ENCODE assay signal across 16 cellular contexts in the genomic region with DNA sequence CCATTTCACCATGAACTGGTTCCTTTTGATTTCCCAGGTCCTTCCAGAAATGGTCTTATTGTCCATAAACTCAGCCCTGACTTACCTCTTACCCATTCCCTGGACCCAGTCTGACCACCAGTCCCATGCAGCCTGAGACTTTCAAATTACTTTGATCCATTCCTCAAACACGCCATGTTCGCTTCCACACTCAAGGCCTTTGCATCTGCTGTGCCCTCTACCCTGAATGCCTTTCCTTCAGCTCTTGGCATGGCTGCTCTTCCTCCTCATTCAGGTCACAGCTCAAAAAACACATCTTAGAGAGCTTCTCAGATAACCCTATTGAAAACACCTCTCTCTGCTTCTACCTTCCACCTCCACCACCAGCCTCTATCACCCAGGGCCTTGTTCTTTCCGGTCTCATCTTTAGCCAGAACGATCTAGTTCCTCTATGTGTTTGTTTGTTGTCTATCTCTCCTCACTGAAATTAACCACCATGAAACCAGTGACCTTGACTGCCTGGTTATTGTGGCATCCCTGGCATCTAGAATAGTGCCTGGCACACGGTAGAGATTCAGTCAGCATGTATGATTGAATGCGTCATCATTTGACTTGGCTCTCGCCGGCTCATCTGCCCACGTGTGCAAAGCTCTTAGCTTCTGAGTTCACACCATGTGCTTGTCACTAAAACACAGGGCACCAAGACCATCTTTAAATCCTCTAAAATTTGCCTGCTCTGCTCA. TPM values are rescaled to one million over a fixed set of nuclear protein-coding genes. Genes with fewer than 3 reads are reported as not detected.
DNase-seq lines count a peak whose midpoint lies in the region; ATAC-seq, FAIRE-seq and TF ChIP-seq lines count a peak whose summit lies in the region.
"Had no signal": no experiment of that assay in that cellular context is flagged by ENCODE, and none has a peak within 500 bp of the region (broad histone marks: within the 10 kb centered on the region; RNA-seq: fewer than 3 reads in every experiment).

No MANE protein-coding gene starts in this region.

- H3K27ac ChIP-seq in skeletal muscle tissue (ENCODE audit: low read depth, low read length): peak overlapping the region; percentile 66
- H3K27ac ChIP-seq: upper lobe of left lung had no signal

- H3K4me3 Mint-ChIP-seq in T-cell: no peak overlapping the region
- H3K4me3 Mint-ChIP-seq: stimulated activated effector memory CD8-positive, alpha-beta T cell treated with anti-CD3 and anti-CD28 coated beads, Interleukin-12 subunit alpha, Interleukin-12 subunit beta, amount 100 ng/mL, for 72 hours had no signal

- H3K4me1 Mint-ChIP-seq in T-cell: peaks cover 0 to 2% (median 0%) of the 10 kb centered on the region in 3 donors
- H3K4me1 Mint-ChIP-seq: stimulated activated effector memory CD8-positive, alpha-beta T cell treated with anti-CD3 and anti-CD28 coated beads, Interleukin-12 subunit alpha, Interleukin-12 subunit beta, amount 100 ng/mL, for 72 hours had no signal

- FAIRE-seq in GM12891 (lab: Jason Lieb, UNC): peak; percentile 61

- no peaks in the 10 kb centered on the region for H3K36me3 ChIP-seq in skeletal muscle tissue (ENCODE audit: control insufficient read depth in 3 of 3, insufficient read depth in 3 of 3, low read length in 3 of 3)
- H3K36me3 ChIP-seq: upper lobe of left lung had no signal

- CTCF ChIA-PET in T-cell (lab: Charles Lee): no interaction called here

- peak overlapping the region in 1 of 3 donors; percentile 29 for H3K4me3 ChIP-seq in skeletal muscle tissue (ENCODE audit: low read length in 3 of 3)
- H3K4me3 ChIP-seq: upper lobe of left lung had no signal

- no peak overlapping the region for H3K27ac Mint-ChIP-seq in T-cell
- H3K27ac Mint-ChIP-seq: stimulated activated effector memory CD8-positive, alpha-beta T cell treated with anti-CD3 and anti-CD28 coated beads, Interleukin-12 subunit alpha, Interleukin-12 subunit beta, amount 100 ng/mL, for 72 hours had no signal

- no peak for DNase-seq in GM12891 (ENCODE audit: insufficient read length, low spot score)
- peak; percentile 64 for DNase-seq in cerebellum (ENCODE audit: low spot score)
- DNase-seq in kidney glomerular epithelial cell (lab: John Stamatoyannopoulos, UW): peak; percentile 49
- DNase-seq in stimulated activated naive CD4-positive, alpha-beta T cell treated with Interleukin-2 at 50 U/mL for 16 hours (lab: John Stamatoyannopoulos, UW): no peak
- no peak for DNase-seq in islet precursor cell
- DNase-seq in T-cell: no peak
- DNase-seq: activated gamma-delta T cell, aorta, NCI-H1694, NCI-H526, upper lobe of left lung had no signal

- POLR2A ChIA-PET in T-cell (lab: Charles Lee): no interaction called here

- H3K9me3 Mint-ChIP-seq in T-cell: no peaks in the 10 kb centered on the region
- H3K9me3 Mint-ChIP-seq: stimulated activated effector memory CD8-positive, alpha-beta T cell treated with anti-CD3 and anti-CD28 coated beads, Interleukin-12 subunit alpha, Interleukin-12 subunit beta, amount 100 ng/mL, for 72 hours had no signal

- no peak for TF ChIP-seq POLR2A in GM12891 (IDR thresholded peaks at IDR 0.05; ENCODE audit: low read depth, low read length)

- H3K9me3 ChIP-seq in skeletal muscle tissue (ENCODE audit: control insufficient read depth in 3 of 3, low read length in 3 of 3): no peaks in the 10 kb centered on the region
- H3K9me3 ChIP-seq: upper lobe of left lung had no signal

- H3K36me3 Mint-ChIP-seq in T-cell: no peaks in the 10 kb centered on the region
- H3K36me3 Mint-ChIP-seq: stimulated activated effector memory CD8-positive, alpha-beta T cell treated with anti-CD3 and anti-CD28 coated beads, Interleukin-12 subunit alpha, Interleukin-12 subunit beta, amount 100 ng/mL, for 72 hours had no signal

- H3K27me3 Mint-ChIP-seq in T-cell: no peaks in the 10 kb centered on the region

- no peaks in the 10 kb centered on the region for H3K27me3 ChIP-seq in skeletal muscle tissue (ENCODE audit: control insufficient read depth in 3 of 3, insufficient read depth in 3 of 3, low read length in 3 of 3)
- H3K27me3 ChIP-seq: upper lobe of left lung had no signal

- ATAC-seq in GM21447 (IDR thresholded peaks at IDR 0.05; ENCODE audit: unreplicated experiment) (no peak), T-cell (replicated peaks in 1 of 4) (no peak)
- ATAC-seq: stimulated activated effector memory CD8-positive, alpha-beta T cell treated with anti-CD3 and anti-CD28 coated beads, Interleukin-12 subunit alpha, Interleukin-12 subunit beta, amount 100 ng/mL, for 72 hours had no signal

- peaks cover 3 to 25% (median 22%) of the 10 kb centered on the region in 3 donors for H3K4me1 ChIP-seq in skeletal muscle tissue (ENCODE audit: control insufficient read depth in 3 of 3, insufficient read depth in 3 of 3, low read length in 3 of 3)

- peak overlapping the region in 1 of 3 donors; percentile 25 for H3K9ac ChIP-seq in skeletal muscle tissue (ENCODE audit: low read depth in 1 of 3, low read length in 3 of 3)

TF ChIP-seq in GM12891, 5 proteins besides CTCF, POLR2A, EP300 and RAD21:
- TF ChIP-seq TAF1 (IDR thresholded peaks at IDR 0.05; ENCODE audit: low read depth, low read length) (no peak), POU2F2 (IDR thresholded peaks at IDR 0.05; ENCODE audit: low read depth, low read length) (no peak), PAX5 (IDR thresholded peaks at IDR 0.05; ENCODE audit: insufficient read depth, low read length, severe bottlenecking) (no peak), POLR2AphosphoS5 (IDR thresholded peaks at IDR 0.05; ENCODE audit: low read depth, low read length) (no peak), SPI1 (IDR thresholded peaks at IDR 0.05; ENCODE audit: low read depth, low read length) (no peak)

RNA-seq across cellular contexts. Expression of a gene that starts 12.8 kb away (rescaled TPM):
- polyA plus RNA-seq in GM12891 (2012; ENCODE audit: low read depth, missing spikeins): 3.5 TPM
- total RNA-seq in cerebellum: 5.9 TPM
- not detected for total RNA-seq in skeletal muscle tissue
- under 1 TPM in 2 of 5 donors, not detected in 3; 0.19 to 0.23 TPM for total RNA-seq in T-cell

RNA-seq across cellular contexts. Expression of a gene that starts 31.8 kb away (rescaled TPM):
- polyA plus RNA-seq in GM12891 (2012; ENCODE audit: low read depth, missing spikeins): not detected
- total RNA-seq in cerebellum: 0.36 TPM
- not detected for total RNA-seq in skeletal muscle tissue
- under 1 TPM in 2 of 5 donors, not detected in 3; 0.06 to 0.09 TPM for total RNA-seq in T-cell
- total RNA-seq: aorta, fibroblast of lung had no signal
- polyA plus RNA-seq: fibroblast of lung, neural cell had no signal

RNA-seq across cellular contexts. Expression of a gene that starts 53.9 kb away (rescaled TPM):
- not detected for polyA plus RNA-seq in GM12891 (2012; ENCODE audit: low read depth, missing spikeins)
- total RNA-seq in cerebellum (0.64 TPM), skeletal muscle tissue (0.52 TPM), T-cell (not detected)
- total RNA-seq: aorta, fibroblast of lung, upper lobe of left lung had no signal
- polyA plus RNA-seq: aorta, fibroblast of lung, neural cell had no signal

Comparison
In these comparisons a context has a peak if more than half of its experiments do, and no peak if none do; other contexts are left out.
1. DNase-seq: peak in cerebellum (single experiment) and kidney glomerular epithelial cell (single experiment); none in GM12891 (single experiment), stimulated activated naive CD4-positive, alpha-beta T cell treated with Interleukin-2 at 50 U/mL for 16 hours (single experiment), islet precursor cell (single experiment) and T-cell (0 of 34).